1 cellular context compared by ENCODE assay signal in genomic region chr12:50655374-50655921, GRCh38.
TF ChIP-seq lines count a peak whose summit lies in the region.

No MANE protein-coding gene starts in this region.

TF ChIP-seq in HepG2, 621 proteins besides CTCF, POLR2A, EP300 and RAD21 (continued from another document and continues in another):
- TF ChIP-seq ZHX2 (IDR thresholded peaks at IDR 0.05; ENCODE audit: low read depth), result no peak
- no peak for TF ChIP-seq ZHX2 (CRISPR knock-in tag; IDR thresholded peaks at IDR 0.05; ENCODE audit: borderline replicate concordance)
- TF ChIP-seq SOX5 (CRISPR knock-in tag; IDR thresholded peaks at IDR 0.05; ENCODE audit: borderline replicate concordance), result peak; percentile 28; the same call in 1 of the 2 replicates
- TF ChIP-seq TCF7 (IDR thresholded peaks at IDR 0.05; ENCODE audit: low read depth), result peak; percentile 76
- no peak for TF ChIP-seq KIAA2018 (CRISPR knock-in tag; IDR thresholded peaks at IDR 0.05; ENCODE audit: borderline replicate concordance)
- TF ChIP-seq PHF21A (CRISPR knock-in tag; IDR thresholded peaks at IDR 0.05), result no peak
- no peak for TF ChIP-seq RORA (CRISPR knock-in tag; IDR thresholded peaks at IDR 0.05)
- TF ChIP-seq RBFOX2 (IDR thresholded peaks at IDR 0.05; ENCODE audit: low read depth, low read length), result no peak
- TF ChIP-seq ZNF772 (CRISPR knock-in tag; IDR thresholded peaks at IDR 0.05), result no peak
- peak; percentile 83 for TF ChIP-seq PAXIP1 (CRISPR knock-in tag; conservative IDR thresholded peaks at IDR 0.05)
- no peak for TF ChIP-seq ZNF615 (CRISPR knock-in tag; IDR thresholded peaks at IDR 0.05; ENCODE audit: borderline replicate concordance)
- TF ChIP-seq RXRA (CRISPR knock-in tag; IDR thresholded peaks at IDR 0.05), result no peak
- no peak for TF ChIP-seq ZNF564 (CRISPR knock-in tag; IDR thresholded peaks at IDR 0.05)
- TF ChIP-seq ZSCAN25 (CRISPR knock-in tag; IDR thresholded peaks at IDR 0.05), result no peak
- TF ChIP-seq FOXP4 (CRISPR knock-in tag; IDR thresholded peaks at IDR 0.05), result peak; percentile 48; the same call in 1 of the 2 replicates
- TF ChIP-seq ARNTL (CRISPR knock-in tag; IDR thresholded peaks at IDR 0.05), result no peak
- TF ChIP-seq CEBPG (CRISPR knock-in tag; IDR thresholded peaks at IDR 0.05), result 0 out of 2 replicates have a peak, but pooled peaks have one; percentile 12
- no peak for TF ChIP-seq DBP (CRISPR knock-in tag; IDR thresholded peaks at IDR 0.05; ENCODE audit: not compliant biosample characterization)
- TF ChIP-seq ZNF513 (CRISPR knock-in tag; conservative IDR thresholded peaks at IDR 0.05), result no peak
- TF ChIP-seq ZNF292 (CRISPR knock-in tag; IDR thresholded peaks at IDR 0.05; ENCODE audit: borderline replicate concordance, low read depth), result no peak
- TF ChIP-seq HNF4A (CRISPR knock-in tag; IDR thresholded peaks at IDR 0.05), result peak; percentile 68
- no peak for TF ChIP-seq SOX6 (IDR thresholded peaks at IDR 0.05)
- TF ChIP-seq SOX6 (CRISPR knock-in tag; IDR thresholded peaks at IDR 0.05), result peak; percentile 73
- no peak for TF ChIP-seq ZSCAN31 (CRISPR knock-in tag; IDR thresholded peaks at IDR 0.05; ENCODE audit: low read depth)
- no peak for TF ChIP-seq ZNF570 (CRISPR knock-in tag; IDR thresholded peaks at IDR 0.05; ENCODE audit: borderline replicate concordance)
- no peak for TF ChIP-seq ZNF614 (CRISPR knock-in tag; IDR thresholded peaks at IDR 0.05; ENCODE audit: borderline replicate concordance)
- TF ChIP-seq HDAC2 (CRISPR knock-in tag; IDR thresholded peaks at IDR 0.05), result peak; percentile 69
- TF ChIP-seq GABPA (IDR thresholded peaks at IDR 0.05; ENCODE audit: low read depth, low read length), result no peak
- TF ChIP-seq GABPA (CRISPR knock-in tag; IDR thresholded peaks at IDR 0.05; ENCODE audit: low read depth), result no peak
- TF ChIP-seq PHB2 (IDR thresholded peaks at IDR 0.05; ENCODE audit: partially characterized antibody), result no peak
- no peak for TF ChIP-seq AHR (CRISPR knock-in tag; IDR thresholded peaks at IDR 0.05)
